In genomic region chr11:78256962-78257361, GRCh38 we compare ENCODE assay signal across 11 cellular contexts.
DNase-seq lines count a peak whose midpoint lies in the region; ATAC-seq and TF ChIP-seq lines count a peak whose summit lies in the region.
"Had no signal": no experiment of that assay in that cellular context is flagged by ENCODE, and none has a peak within 500 bp of the region (broad histone marks: within the 10 kb centered on the region; RNA-seq: fewer than 3 reads in every experiment).

No MANE protein-coding gene starts in this region.

- H3K27me3 ChIP-seq in esophagus squamous epithelium: no peaks in the 10 kb centered on the region

- H3K27ac ChIP-seq in esophagus squamous epithelium: peak overlapping the region in 3 of 4 donors; percentile 45 to 80 (median 65)
- H3K27ac ChIP-seq: A549 had no signal

- no peaks in the 10 kb centered on the region for H3K9me3 ChIP-seq in esophagus squamous epithelium
- H3K9me3 ChIP-seq: A549 had no signal

- no peak for TF ChIP-seq CTCF in esophagus squamous epithelium (IDR thresholded peaks at IDR 0.05)

- H3K4me3 ChIP-seq in esophagus squamous epithelium: no peak overlapping the region
- H3K4me3 ChIP-seq: A549 had no signal

- ATAC-seq in GM21786 (IDR thresholded peaks at IDR 0.05; ENCODE audit: unreplicated experiment) (no peak), GM19455 (IDR thresholded peaks at IDR 0.05; ENCODE audit: unreplicated experiment) (no peak)
- ATAC-seq: A549 had no signal

- peak; percentile 41 for DNase-seq in A172 (ENCODE audit: low spot score)
- DNase-seq in OCI-M1 (lab: John Stamatoyannopoulos, UW): peak; percentile 99
- no peak for DNase-seq in esophagus squamous epithelium (lab: John Stamatoyannopoulos, UW)
- peak; percentile 24 for DNase-seq in myocyte (ENCODE audit: low read depth)
- no peak for DNase-seq in cerebellum (ENCODE audit: low spot score)
- no peak for DNase-seq in foreskin melanocyte
- DNase-seq: activated CD4-positive, CD25-positive, alpha-beta regulatory T cell treated with anti-CD3 and anti-CD28 coated beads, Interleukin-2, amount 50 U/mL, for 72 hours; NCI-H345 had no signal

- H3K36me3 ChIP-seq in esophagus squamous epithelium: no peaks in the 10 kb centered on the region

- TF ChIP-seq POLR2A in esophagus squamous epithelium (IDR thresholded peaks at IDR 0.05): no peak

- intact Hi-C loops in esophagus squamous epithelium (cut with DNase I): no loop called here

- H3K4me1 ChIP-seq in esophagus squamous epithelium: peaks cover 0 to 22% (median 11%) of the 10 kb centered on the region in 3 donors
- H3K4me1 ChIP-seq: A549 had no signal

- 10 to 20% methylated on average over 3 of the region's 3 CpGs for WGBS in esophagus squamous epithelium, 2 donors

Comparison
In these comparisons a context has a peak if more than half of its experiments do, and no peak if none do; other contexts are left out.
1. DNase-seq: peak in A172 (single experiment), OCI-M1 (single experiment) and myocyte (single experiment); none in esophagus squamous epithelium (single experiment), cerebellum (single experiment) and foreskin melanocyte (single experiment).